In the genomic region with DNA sequence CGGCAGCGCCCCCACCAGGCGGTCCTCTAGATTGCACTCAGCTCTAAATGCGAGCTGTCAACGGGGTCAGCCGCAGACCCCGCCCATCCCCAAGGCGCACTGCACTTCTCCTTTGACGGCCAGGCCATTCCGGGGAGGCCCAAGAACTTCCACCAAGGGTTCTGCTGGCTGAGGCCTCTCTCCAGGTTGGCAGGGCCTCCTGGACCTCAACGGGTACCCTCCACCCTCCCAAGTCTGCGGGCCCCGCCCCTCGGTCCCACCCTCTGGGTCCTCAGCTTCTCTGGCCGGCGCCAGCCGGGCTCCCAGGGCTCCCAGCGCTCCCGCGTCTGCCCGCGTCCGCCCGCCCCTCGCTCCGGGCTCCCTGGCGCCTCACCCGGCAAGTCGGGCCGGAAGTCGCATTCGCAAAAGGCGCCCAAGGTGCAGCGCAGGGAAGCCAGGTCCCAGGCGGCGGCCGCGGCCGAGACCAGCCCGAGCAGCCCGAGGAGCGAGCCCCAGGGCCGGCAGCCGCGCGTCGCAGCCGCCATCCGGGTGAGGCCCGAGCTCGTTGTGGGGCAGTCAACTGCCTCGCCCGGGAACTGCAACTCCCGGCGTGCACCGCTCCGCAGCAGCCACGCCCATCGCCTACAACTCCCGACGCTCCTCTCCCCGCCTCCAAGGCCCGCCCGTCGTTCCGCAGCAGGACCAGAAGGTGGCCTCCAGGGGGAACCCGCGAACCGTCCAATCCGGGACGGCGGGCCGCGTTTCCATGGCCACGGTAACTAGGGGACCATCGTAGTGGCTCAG, we compare ENCODE assay signal across 8 cellular contexts. TPM values are rescaled to one million over a fixed set of nuclear protein-coding genes. Genes with fewer than 3 reads are reported as not detected.
DNase-seq lines count a peak whose midpoint lies in the region; ATAC-seq and TF ChIP-seq lines count a peak whose summit lies in the region.

A gene (minus strand): TSS at position 548 of the 783 bp plus-strand sequence. CDS start 24 bp downstream, at position 524.

- no peak for TF ChIP-seq EP300 in transverse colon (IDR thresholded peaks at IDR 0.05; ENCODE audit: low read depth)

- 0% methylated on average over 9 to 60 of the region's 76 CpGs for WGBS in transverse colon (ENCODE audit: low coverage in 1 of 2), 2 donors

- H3K4me3 ChIP-seq in SU-DHL-6 (ENCODE audit: insufficient read depth, low read length, poor library complexity, severe bottlenecking) (peak within 1 kb of the TSS; percentile 80), parathyroid adenoma (ENCODE audit: low read depth, low read length) (peak within 1 kb of the TSS; percentile 74), transverse colon (peak within 1 kb of the TSS; percentile 71 to 97 (median 80))

- in situ Hi-C loops in transverse colon (cut with MboI; ENCODE audit: low pct_ligation_motif_present in 1 of 4, low pct_unique_long_range_greater_than_20kb in 1 of 4, low sequenced_read_pairs in 3 of 4) = loop anchor here (5.0 to 25.0 kb wide), 6 partner anchors 47 to 223 kb away; no protein-coding TSS in a partner anchor

- H3K4me1 ChIP-seq in parathyroid adenoma = no peaks in the 10 kb centered on the region
- peaks cover 6 to 22% (median 12%) of the 10 kb centered on the region in 4 donors for H3K4me1 ChIP-seq in transverse colon

- intact Hi-C loops in Right ventricle myocardium inferior (cut with DNase I) = loop anchor here (1.0 to 2.0 kb wide), 4 partner anchors 50 to 186 kb away; no protein-coding TSS in a partner anchor
- intact Hi-C loops in transverse colon (cut with DNase I; ENCODE audit: low total_unique reads) = loop anchor here (5.0 to 10.0 kb wide), 3 partner anchors 143 to 230 kb away; no protein-coding TSS in a partner anchor

- no peaks in the 10 kb centered on the region for H4K20me1 ChIP-seq in SU-DHL-6 (ENCODE audit: low read depth, low read length)

- ATAC-seq in HG02759 (IDR thresholded peaks at IDR 0.05; ENCODE audit: unreplicated experiment) = peak; percentile 84
- ATAC-seq in activated naive CD8-positive, alpha-beta T cell treated with anti-CD3 and anti-CD28 coated beads, Interleukin-2, amount 10 ng/mL, durations not matched to agents 7 days and 5 days (ENCODE audit: low read depth) = peak; percentile 88
- ATAC-seq in Right ventricle myocardium inferior = peak; percentile 96

- H3K79me2 ChIP-seq in SU-DHL-6 (ENCODE audit: insufficient read depth, low read length) (no peaks in the 10 kb centered on the region), parathyroid adenoma (no peaks in the 10 kb centered on the region)

- peaks cover 14% of the 10 kb centered on the region for H3K4me1 Mint-ChIP-seq in activated naive CD8-positive, alpha-beta T cell treated with anti-CD3 and anti-CD28 coated beads, Interleukin-2, amount 10 ng/mL, durations not matched to agents 7 days and 5 days

- H3K27ac Mint-ChIP-seq in activated naive CD8-positive, alpha-beta T cell treated with anti-CD3 and anti-CD28 coated beads, Interleukin-2, amount 10 ng/mL, durations not matched to agents 7 days and 5 days = peak within 1 kb of the TSS; percentile 93

- H3K9me2 ChIP-seq in SU-DHL-6 (replicated peaks; ENCODE audit: insufficient read depth, low read length) = no peaks in the 10 kb centered on the region

- H3K4me3 Mint-ChIP-seq in activated naive CD8-positive, alpha-beta T cell treated with anti-CD3 and anti-CD28 coated beads, Interleukin-2, amount 10 ng/mL, durations not matched to agents 7 days and 5 days = peak within 1 kb of the TSS; percentile 87

- H3F3A ChIP-seq in SU-DHL-6 (ENCODE audit: insufficient read depth) = peaks cover 3% of the 10 kb centered on the region; the same call in 1 of the 2 replicates

- H3K4me2 ChIP-seq in SU-DHL-6 (ENCODE audit: low read depth, low read length, poor library complexity, severe bottlenecking) (peak within 1 kb of the TSS; percentile 65), parathyroid adenoma (ENCODE audit: low read length) (peak within 1 kb of the TSS; percentile 92)

- DNase-seq in NCI-H128 (lab: John Stamatoyannopoulos, UW; ENCODE audit: unreplicated experiment) (peak; percentile 97), Right ventricle myocardium inferior (ENCODE audit: missing footprints) (peak; percentile 99), transverse colon (peak; percentile 99)
- peak; percentile 98 for DNase-seq in activated naive CD8-positive, alpha-beta T cell treated with anti-CD3 and anti-CD28 coated beads, Interleukin-2, amount 10 ng/mL, durations not matched to agents 7 days and 5 days

- H3K36me3 ChIP-seq in SU-DHL-6 (ENCODE audit: low read length) = no peaks in the 10 kb centered on the region
- no peaks in the 10 kb centered on the region for H3K36me3 ChIP-seq in parathyroid adenoma (ENCODE audit: control insufficient read depth, insufficient read depth, low read length)
- H3K36me3 ChIP-seq in transverse colon = peaks cover 0 to 4% (median 0%) of the 10 kb centered on the region in 4 donors

- H2AFZ ChIP-seq in SU-DHL-6 (ENCODE audit: low read depth, low read length, severe bottlenecking) = peak within 1 kb of the TSS; percentile 85
- H2AFZ ChIP-seq in parathyroid adenoma = peak within 1 kb of the TSS; percentile 95

- peak; percentile 96 for TF ChIP-seq CTCF in GM12873 (IDR thresholded peaks at IDR 0.05; ENCODE audit: insufficient read depth, low read depth, low read length, missing control alignments)
- peak; percentile 92 for TF ChIP-seq CTCF in SU-DHL-6 (IDR thresholded peaks at IDR 0.05; ENCODE audit: insufficient read depth, low read length, poor library complexity, severe bottlenecking)
- TF ChIP-seq CTCF in parathyroid adenoma (IDR thresholded peaks at IDR 0.05) = peak; percentile 86
- peak; percentile 87 to 98 (median 95) for TF ChIP-seq CTCF in transverse colon (IDR thresholded peaks at IDR 0.05)

- H3K9me3 Mint-ChIP-seq in activated naive CD8-positive, alpha-beta T cell treated with anti-CD3 and anti-CD28 coated beads, Interleukin-2, amount 10 ng/mL, durations not matched to agents 7 days and 5 days = no peaks in the 10 kb centered on the region

- peak; percentile 89 for TF ChIP-seq POLR2A in transverse colon (IDR thresholded peaks at IDR 0.05)

- H3K9ac ChIP-seq in SU-DHL-6 (ENCODE audit: low read length) (peak within 1 kb of the TSS; percentile 78), parathyroid adenoma (peak within 1 kb of the TSS; percentile 46)

- H3K9me3 ChIP-seq in SU-DHL-6 (ENCODE audit: insufficient read depth, low read length) (no peaks in the 10 kb centered on the region), parathyroid adenoma (ENCODE audit: control insufficient read depth, low read length) (no peaks in the 10 kb centered on the region), transverse colon (no peaks in the 10 kb centered on the region)

- POLR2A ChIA-PET in activated naive CD8-positive, alpha-beta T cell treated with anti-CD3 and anti-CD28 coated beads, Interleukin-2, amount 10 ng/mL, durations not matched to agents 7 days and 5 days (lab: Charles Lee) = interaction anchor here (0.5 to 2.2 kb wide), 38 partner anchors 9 to 1337 kb away, joined by 3 to 29 read pairs (median 5); a partner anchor contains a TSS

- H3K27ac ChIP-seq in SU-DHL-6 (ENCODE audit: low read depth, low read length) = peak within 1 kb of the TSS; percentile 73
- H3K27ac ChIP-seq in parathyroid adenoma = peak within 1 kb of the TSS; percentile 85
- peak within 1 kb of the TSS; percentile 98 to 100 (median 98) for H3K27ac ChIP-seq in transverse colon

- peaks cover 9% of the 10 kb centered on the region for H3K36me3 Mint-ChIP-seq in activated naive CD8-positive, alpha-beta T cell treated with anti-CD3 and anti-CD28 coated beads, Interleukin-2, amount 10 ng/mL, durations not matched to agents 7 days and 5 days

- H3K27me3 Mint-ChIP-seq in activated naive CD8-positive, alpha-beta T cell treated with anti-CD3 and anti-CD28 coated beads, Interleukin-2, amount 10 ng/mL, durations not matched to agents 7 days and 5 days = no peaks in the 10 kb centered on the region

- H3K27me3 ChIP-seq in SU-DHL-6 (ENCODE audit: low read length) = no peaks in the 10 kb centered on the region
- H3K27me3 ChIP-seq in parathyroid adenoma (ENCODE audit: control insufficient read depth, insufficient read depth, low read length) = no peaks in the 10 kb centered on the region
- no peaks in the 10 kb centered on the region for H3K27me3 ChIP-seq in transverse colon

RNA-seq across cellular contexts. Expression of the gene that starts here (rescaled TPM):
- 10 to 100 TPM; 21.7 to 24.4 TPM for total RNA-seq in activated naive CD8-positive, alpha-beta T cell treated with anti-CD3 and anti-CD28 coated beads, Interleukin-2, amount 10 ng/mL, durations not matched to agents 7 days and 5 days
- total RNA-seq in Right ventricle myocardium inferior (3.8 TPM), transverse colon (100 to 1,000 TPM in 1 of 4 donors, 10 to 100 TPM in 3; 31.4 to 126 (median 48.1) TPM)

Comparison
In these comparisons a context has a peak if more than half of its experiments do, and no peak if none do; other contexts are left out.
1. Peak in every context shown above with its lines: DNase-seq, ATAC-seq, H3K4me3 ChIP-seq and H3K27ac ChIP-seq.